ENCODE assay signal across 19 cellular contexts in genomic region chr2:68747413-68747812, GRCh38. TPM values are rescaled to one million over a fixed set of nuclear protein-coding genes. Genes with fewer than 3 reads are reported as not detected.
DNase-seq lines count a peak whose midpoint lies in the region; ATAC-seq and TF ChIP-seq lines count a peak whose summit lies in the region.
"Had no signal": no experiment of that assay in that cellular context is flagged by ENCODE, and none has a peak within 500 bp of the region (broad histone marks: within the 10 kb centered on the region; RNA-seq: fewer than 3 reads in every experiment).

No MANE protein-coding gene starts in this region.

- peaks cover 48% of the 10 kb centered on the region for H3K4me1 ChIP-seq in DND-41 (ENCODE audit: insufficient read depth, low read length)

- no peaks in the 10 kb centered on the region for H3K27me3 Mint-ChIP-seq in activated T-helper 17 cell treated with anti-CD3 and anti-CD28 coated beads, Interleukin-2, amount 50 U/mL, for 72 hours
- H3K27me3 Mint-ChIP-seq in naive thymus-derived CD8-positive, alpha-beta T cell = no peaks in the 10 kb centered on the region
- H3K27me3 Mint-ChIP-seq in chondrocyte (ENCODE audit: low read depth) = no peaks in the 10 kb centered on the region

- no peaks in the 10 kb centered on the region for H3K9me3 Mint-ChIP-seq in activated T-helper 17 cell treated with anti-CD3 and anti-CD28 coated beads, Interleukin-2, amount 50 U/mL, for 72 hours
- no peaks in the 10 kb centered on the region for H3K9me3 Mint-ChIP-seq in naive thymus-derived CD8-positive, alpha-beta T cell
- H3K9me3 Mint-ChIP-seq in chondrocyte (ENCODE audit: low read depth) = no peaks in the 10 kb centered on the region

- ATAC-seq in DND-41 (ENCODE audit: insufficient read depth, low read depth) = no peak
- no peak for ATAC-seq in activated T-helper 17 cell treated with anti-CD3 and anti-CD28 coated beads, Interleukin-2, amount 50 U/mL, for 72 hours (replicated peaks)
- no peak for ATAC-seq in naive thymus-derived CD8-positive, alpha-beta T cell

- no peaks in the 10 kb centered on the region for H3K27me3 ChIP-seq in DND-41 (ENCODE audit: insufficient read depth, low read length, poor library complexity)
- H3K27me3 ChIP-seq: ovary had no signal

- H3K36me3 Mint-ChIP-seq in activated T-helper 17 cell treated with anti-CD3 and anti-CD28 coated beads, Interleukin-2, amount 50 U/mL, for 72 hours (ENCODE audit: low read depth) = peaks cover 82% of the 10 kb centered on the region
- peaks cover 10 to 49% (median 15%) of the 10 kb centered on the region in 3 donors for H3K36me3 Mint-ChIP-seq in naive thymus-derived CD8-positive, alpha-beta T cell
- no peaks in the 10 kb centered on the region for H3K36me3 Mint-ChIP-seq in chondrocyte (ENCODE audit: low read depth)

- no peak overlapping the region for H3K4me2 ChIP-seq in DND-41 (ENCODE audit: insufficient read depth, low read length)

- peaks cover 14% of the 10 kb centered on the region for H3K36me3 ChIP-seq in DND-41 (ENCODE audit: insufficient read depth, low read length)
- H3K36me3 ChIP-seq: ovary had no signal

- peak overlapping the region; percentile 69 for H3K27ac Mint-ChIP-seq in activated T-helper 17 cell treated with anti-CD3 and anti-CD28 coated beads, Interleukin-2, amount 50 U/mL, for 72 hours
- peak overlapping the region in 9 of 10 donors; percentile 76 to 94 (median 88) for H3K27ac Mint-ChIP-seq in naive thymus-derived CD8-positive, alpha-beta T cell
- no peak overlapping the region for H3K27ac Mint-ChIP-seq in chondrocyte (ENCODE audit: unreplicated experiment)

- peaks cover 75% of the 10 kb centered on the region for H3K4me1 Mint-ChIP-seq in activated T-helper 17 cell treated with anti-CD3 and anti-CD28 coated beads, Interleukin-2, amount 50 U/mL, for 72 hours
- H3K4me1 Mint-ChIP-seq in naive thymus-derived CD8-positive, alpha-beta T cell = peaks cover 60 to 89% (median 84%) of the 10 kb centered on the region in 4 donors
- no peaks in the 10 kb centered on the region for H3K4me1 Mint-ChIP-seq in chondrocyte (ENCODE audit: low read depth)

- no peak overlapping the region for H2AFZ ChIP-seq in DND-41 (ENCODE audit: low read depth, low read length)

- POLR2A ChIA-PET in naive thymus-derived CD8-positive, alpha-beta T cell (lab: Charles Lee) = interaction anchor here (1.2 to 11.4 kb wide), 3 partner anchors 10 to 24 kb away, joined by 3 to 281 read pairs (median 3); no protein-coding TSS in a partner anchor

- H3K4me3 Mint-ChIP-seq in activated T-helper 17 cell treated with anti-CD3 and anti-CD28 coated beads, Interleukin-2, amount 50 U/mL, for 72 hours = no peak overlapping the region
- H3K4me3 Mint-ChIP-seq in naive thymus-derived CD8-positive, alpha-beta T cell = peak overlapping the region in 2 of 10 donors; percentile 13 to 18
- no peak overlapping the region for H3K4me3 Mint-ChIP-seq in chondrocyte (ENCODE audit: unreplicated experiment)

- H3K9me3 ChIP-seq in DND-41 (ENCODE audit: insufficient read depth, low read length, severe bottlenecking) = no peaks in the 10 kb centered on the region
- H3K9me3 ChIP-seq: ovary had no signal

- H3K4me3 ChIP-seq in DND-41 (ENCODE audit: low read depth in 1 of 2, low read length in 2 of 2) = no peak overlapping the region
- H3K4me3 ChIP-seq: ovary, skin epidermis had no signal

- H3K9ac ChIP-seq in DND-41 (ENCODE audit: low read depth, low read length) = no peak overlapping the region

- peak; percentile 52 for DNase-seq in activated CD8-positive, alpha-beta memory T cell treated with anti-CD3 and anti-CD28 coated beads for 24 hours
- DNase-seq in activated CD8-positive, alpha-beta memory T cell treated with anti-CD3 and anti-CD28 coated beads, Interleukin-2, amount 50 U/mL, for 4 hours = no peak
- DNase-seq in DND-41 (no peak), chondrocyte (ENCODE audit: low spot score) (no peak), AG08395 (ENCODE audit: low spot score) (no peak), RPMI8226 (no peak)
- no peak for DNase-seq in naive thymus-derived CD8-positive, alpha-beta T cell
- DNase-seq: amygdala; central memory CD4-positive, alpha-beta T cell; COR-L47; hypothalamus; kidney glomerular epithelial cell; midbrain; NCI-H1930; NCI-H446 treated with DMSO at 0.1 percent for 48 hours; ovary; stimulated activated naive CD4-positive, alpha-beta T cell treated with Interleukin-2 at 50 U/mL for 16 hours had no signal

- no peak for TF ChIP-seq CTCF in DND-41 (IDR thresholded peaks at IDR 0.05; ENCODE audit: borderline replicate concordance, extremely low read depth, low read length, poor library complexity, severe bottlenecking)
- no peak for TF ChIP-seq CTCF in chondrocyte (IDR thresholded peaks at IDR 0.05)

- H3K79me2 ChIP-seq in DND-41 (ENCODE audit: insufficient read depth, low read length) = peaks cover 80% of the 10 kb centered on the region

- H4K20me1 ChIP-seq in DND-41 (ENCODE audit: insufficient read depth, low read length) = no peaks in the 10 kb centered on the region

- H3K27ac ChIP-seq in DND-41 (ENCODE audit: low read length) = 0 out of 2 replicates have a peak overlapping the region, but pooled peaks have one; percentile 40
- H3K27ac ChIP-seq: ovary had no signal

RNA-seq across cellular contexts. Expression of gene ARHGAP25, which starts 12.8 kb away (rescaled TPM):
- 10 to 100 TPM; 54.0 to 95.9 TPM for total RNA-seq in activated T-helper 17 cell treated with anti-CD3 and anti-CD28 coated beads, Interleukin-2, amount 50 U/mL, for 72 hours
- 100 to 1,000 TPM; 124 TPM for total RNA-seq in naive thymus-derived CD8-positive, alpha-beta T cell
- 100 to 1,000 TPM in 1 of 3 donors, 10 to 100 TPM in 2; 76.5 to 104 (median 95.4) TPM for polyA plus RNA-seq in naive thymus-derived CD8-positive, alpha-beta T cell
- 0.31 to 0.50 TPM in 2 of 3 replicates, not detected in the other for total RNA-seq in chondrocyte

Comparison
In these comparisons a context has a peak if more than half of its experiments do, and no peak if none do; other contexts are left out.
1. RNA of gene ARHGAP25, which starts 12.8 kb away (total RNA-seq): 124 TPM in naive thymus-derived CD8-positive, alpha-beta T cell and 54.0 to 95.9 TPM in activated T-helper 17 cell treated with anti-CD3 and anti-CD28 coated beads, Interleukin-2, amount 50 U/mL, for 72 hours; 0.31 to 0.50 TPM in chondrocyte; every median in the first group is over 10 times any median in the second.